8 cellular contexts compared by ENCODE assay signal in genomic region chr1:54310439-54311328, GRCh38.
DNase-seq lines count a peak whose midpoint lies in the region; ATAC-seq and TF ChIP-seq lines count a peak whose summit lies in the region.

No MANE protein-coding gene starts in this region.

- no peaks in the 10 kb centered on the region for H3K36me3 ChIP-seq in left lung

- intact Hi-C loops in left lung (cut with DNase I) = loop anchor here in 1 of 2 donors (10.0 kb wide), 1 partner anchor 94 kb away; the partner anchor contains the start of gene SSBP3

- H3K4me3 ChIP-seq in left lung = no peak overlapping the region

- TF ChIP-seq CTCF in left lung (IDR thresholded peaks at IDR 0.05) = peak; percentile 42 to 50

- no peaks in the 10 kb centered on the region for H3K27me3 ChIP-seq in left lung

- H3K9me3 ChIP-seq in left lung = no peaks in the 10 kb centered on the region

- H3K4me1 ChIP-seq in left lung = peaks cover 6 to 38% of the 10 kb centered on the region in 2 donors

- no peak overlapping the region for H3K27ac ChIP-seq in left lung

- peak; percentile 48 for DNase-seq in activated CD8-positive, alpha-beta memory T cell treated with anti-CD3 and anti-CD28 coated beads, Interleukin-2, amount 50 U/mL, for 4 hours
- DNase-seq in activated CD8-positive, alpha-beta memory T cell treated with anti-CD3 and anti-CD28 coated beads for 24 hours = no peak
- peak; percentile 13 for DNase-seq in NCI-H460 (ENCODE audit: extremely low read depth, low read depth)
- DNase-seq in astrocyte of the hippocampus (ENCODE audit: low read depth, low spot score) = peak; percentile 63
- DNase-seq in left lung = no peak

- peak; percentile 51 for ATAC-seq in left lung
- ATAC-seq in HG02642 (IDR thresholded peaks at IDR 0.05; ENCODE audit: poor library complexity, unreplicated experiment) = no peak
- no peak for ATAC-seq in HG02588 (IDR thresholded peaks at IDR 0.05; ENCODE audit: unreplicated experiment)
- ATAC-seq in HG02938 (IDR thresholded peaks at IDR 0.05; ENCODE audit: unreplicated experiment) = no peak

Comparison
In these comparisons a context has a peak if more than half of its experiments do, and no peak if none do; other contexts are left out.
1. DNase-seq: peak in activated CD8-positive, alpha-beta memory T cell treated with anti-CD3 and anti-CD28 coated beads, Interleukin-2, amount 50 U/mL, for 4 hours (single experiment), NCI-H460 (single experiment) and astrocyte of the hippocampus (single experiment); none in activated CD8-positive, alpha-beta memory T cell treated with anti-CD3 and anti-CD28 coated beads for 24 hours (single experiment) and left lung (0 of 2).